12 cellular contexts compared by ENCODE assay signal in genomic region chr3:122682016-122682374, GRCh38. TPM values are rescaled to one million over a fixed set of nuclear protein-coding genes. Genes with fewer than 3 reads are reported as not detected.
DNase-seq lines count a peak whose midpoint lies in the region; ATAC-seq lines count a peak whose summit lies in the region.
"Had no signal": no experiment of that assay in that cellular context is flagged by ENCODE, and none has a peak within 500 bp of the region (broad histone marks: within the 10 kb centered on the region; RNA-seq: fewer than 3 reads in every experiment).

No MANE protein-coding gene starts in this region.

- POLR2A ChIA-PET in activated CD8-positive, alpha-beta T cell treated with anti-CD3 and anti-CD28 coated beads, Interleukin-2, amount 10 ng/mL, durations not matched to agents 7 days and 5 days (lab: Charles Lee) = interaction anchor here (0.6 to 5.0 kb wide), 3 partner anchors 118 to 266 kb away, joined by 3 to 101 read pairs (median 5); partner anchors contain the start of genes DTX3L, PARP9 and WDR5B

- H3K4me3 ChIP-seq in iPS-20b (ENCODE audit: low read length) = peak overlapping the region; percentile 90; the same call in 1 of the 2 replicates
- H3K4me3 ChIP-seq: cardiac muscle cell had no signal

- H3K4me1 Mint-ChIP-seq in T-helper 1 cell treated with Interleukin-12 subunit alpha and Interleukin-12 subunit beta and Interleukin-4 antibody, amounts not matched to agents 30 μg/mL and 1 μg/mL, for 36 hours (ENCODE audit: low read depth) = peaks cover 63% of the 10 kb centered on the region
- H3K4me1 Mint-ChIP-seq in activated CD8-positive, alpha-beta T cell treated with anti-CD3 and anti-CD28 coated beads, Interleukin-2, amount 10 ng/mL, durations not matched to agents 7 days and 5 days (ENCODE audit: low read depth) = peaks cover 65% of the 10 kb centered on the region
- H3K4me1 Mint-ChIP-seq in stimulated activated naive B cell treated with anti-CD40 and anti-IgM and Interleukin-4, amounts not matched to agents 10 μg/mL and 1 μg/mL and 100 μg/mL, for 72 hours = peaks cover 47 to 71% of the 10 kb centered on the region in 2 donors

- no peaks in the 10 kb centered on the region for H3K27me3 Mint-ChIP-seq in T-helper 1 cell treated with Interleukin-12 subunit alpha and Interleukin-12 subunit beta and Interleukin-4 antibody, amounts not matched to agents 30 μg/mL and 1 μg/mL, for 36 hours (ENCODE audit: low read depth)
- no peaks in the 10 kb centered on the region for H3K27me3 Mint-ChIP-seq in activated CD8-positive, alpha-beta T cell treated with anti-CD3 and anti-CD28 coated beads, Interleukin-2, amount 10 ng/mL, durations not matched to agents 7 days and 5 days (ENCODE audit: low read depth)
- H3K27me3 Mint-ChIP-seq in stimulated activated naive B cell treated with anti-CD40 and anti-IgM and Interleukin-4, amounts not matched to agents 10 μg/mL and 1 μg/mL and 100 μg/mL, for 72 hours = no peaks in the 10 kb centered on the region

- no peak for ATAC-seq in activated CD8-positive, alpha-beta T cell treated with anti-CD3 and anti-CD28 coated beads, Interleukin-2, amount 10 ng/mL, durations not matched to agents 7 days and 5 days
- no peak for ATAC-seq in stimulated activated naive B cell treated with anti-CD40 and anti-IgM and Interleukin-4, amounts not matched to agents 10 μg/mL and 1 μg/mL and 100 μg/mL, for 72 hours (replicated peaks)
- ATAC-seq in GM21737 (IDR thresholded peaks at IDR 0.05; ENCODE audit: unreplicated experiment) = no peak

- H3K36me3 Mint-ChIP-seq in T-helper 1 cell treated with Interleukin-12 subunit alpha and Interleukin-12 subunit beta and Interleukin-4 antibody, amounts not matched to agents 30 μg/mL and 1 μg/mL, for 36 hours (ENCODE audit: low read depth) = peaks cover 37% of the 10 kb centered on the region
- H3K36me3 Mint-ChIP-seq in activated CD8-positive, alpha-beta T cell treated with anti-CD3 and anti-CD28 coated beads, Interleukin-2, amount 10 ng/mL, durations not matched to agents 7 days and 5 days (ENCODE audit: low read depth) = peaks cover 41% of the 10 kb centered on the region
- peaks cover 18 to 33% of the 10 kb centered on the region in 2 donors for H3K36me3 Mint-ChIP-seq in stimulated activated naive B cell treated with anti-CD40 and anti-IgM and Interleukin-4, amounts not matched to agents 10 μg/mL and 1 μg/mL and 100 μg/mL, for 72 hours

- no peaks in the 10 kb centered on the region for H3K9me3 Mint-ChIP-seq in T-helper 1 cell treated with Interleukin-12 subunit alpha and Interleukin-12 subunit beta and Interleukin-4 antibody, amounts not matched to agents 30 μg/mL and 1 μg/mL, for 36 hours
- H3K9me3 Mint-ChIP-seq in activated CD8-positive, alpha-beta T cell treated with anti-CD3 and anti-CD28 coated beads, Interleukin-2, amount 10 ng/mL, durations not matched to agents 7 days and 5 days (ENCODE audit: insufficient read depth) = no peaks in the 10 kb centered on the region
- no peaks in the 10 kb centered on the region for H3K9me3 Mint-ChIP-seq in stimulated activated naive B cell treated with anti-CD40 and anti-IgM and Interleukin-4, amounts not matched to agents 10 μg/mL and 1 μg/mL and 100 μg/mL, for 72 hours

- no peak overlapping the region for H3K9ac ChIP-seq in iPS-20b (ENCODE audit: low read depth, low read length)

- H3K27ac Mint-ChIP-seq in T-helper 1 cell treated with Interleukin-12 subunit alpha and Interleukin-12 subunit beta and Interleukin-4 antibody, amounts not matched to agents 30 μg/mL and 1 μg/mL, for 36 hours = peak overlapping the region; percentile 91
- H3K27ac Mint-ChIP-seq in activated CD8-positive, alpha-beta T cell treated with anti-CD3 and anti-CD28 coated beads, Interleukin-2, amount 10 ng/mL, durations not matched to agents 7 days and 5 days = peak overlapping the region; percentile 94
- peak overlapping the region; percentile 96 for H3K27ac Mint-ChIP-seq in stimulated activated naive B cell treated with anti-CD40 and anti-IgM and Interleukin-4, amounts not matched to agents 10 μg/mL and 1 μg/mL and 100 μg/mL, for 72 hours

- DNase-seq in T-helper 1 cell (no peak), OCI-M1 (lab: John Stamatoyannopoulos, UW) (no peak)
- no peak for DNase-seq in activated CD8-positive, alpha-beta T cell treated with anti-CD3 and anti-CD28 coated beads, Interleukin-2, amount 10 ng/mL, durations not matched to agents 7 days and 5 days
- no peak for DNase-seq in stimulated activated naive B cell treated with anti-CD40 and anti-IgM and Interleukin-4, amounts not matched to agents 10 μg/mL and 1 μg/mL and 100 μg/mL, for 72 hours
- DNase-seq in effector CD8-positive, alpha-beta T cell (lab: John Stamatoyannopoulos, UW) = no peak
- DNase-seq: 8988T, SIG-M5 had no signal

- H3K9me3 ChIP-seq in iPS-20b (ENCODE audit: insufficient read depth, low read depth, low read length) = no peaks in the 10 kb centered on the region

- no peaks in the 10 kb centered on the region for H3K36me3 ChIP-seq in iPS-20b (ENCODE audit: insufficient read depth, low read depth, low read length)
- H3K36me3 ChIP-seq: cardiac muscle cell had no signal

- no peak overlapping the region for H3K27ac ChIP-seq in iPS-20b (ENCODE audit: low read length)
- H3K27ac ChIP-seq: cardiac muscle cell, HL-60 had no signal

- CTCF ChIA-PET in activated CD8-positive, alpha-beta T cell treated with anti-CD3 and anti-CD28 coated beads, Interleukin-2, amount 10 ng/mL, durations not matched to agents 7 days and 5 days (lab: Charles Lee) = interaction anchor here (1.3 to 6.6 kb wide), 3 partner anchors 9 to 290 kb away, joined by 3 to 248 read pairs (median 53); partner anchors contain the start of genes DTX3L and PARP9

- peak overlapping the region; percentile 96 for H3K4me3 Mint-ChIP-seq in T-helper 1 cell treated with Interleukin-12 subunit alpha and Interleukin-12 subunit beta and Interleukin-4 antibody, amounts not matched to agents 30 μg/mL and 1 μg/mL, for 36 hours
- peak overlapping the region; percentile 94 for H3K4me3 Mint-ChIP-seq in activated CD8-positive, alpha-beta T cell treated with anti-CD3 and anti-CD28 coated beads, Interleukin-2, amount 10 ng/mL, durations not matched to agents 7 days and 5 days
- H3K4me3 Mint-ChIP-seq in stimulated activated naive B cell treated with anti-CD40 and anti-IgM and Interleukin-4, amounts not matched to agents 10 μg/mL and 1 μg/mL and 100 μg/mL, for 72 hours = peak overlapping the region; percentile 93 to 97

- peaks cover 27% of the 10 kb centered on the region; the same call in 1 of the 2 replicates for H3K27me3 ChIP-seq in iPS-20b (ENCODE audit: insufficient read depth, low read length)

- H3K4me1 ChIP-seq in iPS-20b (ENCODE audit: insufficient read depth, low read length) = peaks cover 8% of the 10 kb centered on the region; the same call in 1 of the 2 replicates

RNA-seq across cellular contexts. Expression of gene PARP14, which starts 1.4 kb away (rescaled TPM):
- total RNA-seq in activated CD8-positive, alpha-beta T cell treated with anti-CD3 and anti-CD28 coated beads, Interleukin-2, amount 10 ng/mL, durations not matched to agents 7 days and 5 days = 100 to 1,000 TPM; 119 to 123 TPM
